In genomic region chr11:57255618-57256017, GRCh38 we compare ENCODE assay signal across 27 cellular contexts. TPM values are rescaled to one million over a fixed set of nuclear protein-coding genes. Genes with fewer than 3 reads are reported as not detected.
DNase-seq lines count a peak whose midpoint lies in the region; ATAC-seq lines count a peak whose summit lies in the region.
"Had no signal": no experiment of that assay in that cellular context is flagged by ENCODE, and none has a peak within 500 bp of the region (broad histone marks: within the 10 kb centered on the region; RNA-seq: fewer than 3 reads in every experiment).

No MANE protein-coding gene starts in this region.

- no peaks in the 10 kb centered on the region for H3K79me2 ChIP-seq in GM23248 (ENCODE audit: insufficient read depth)
- H3K79me2 ChIP-seq in trophoblast cell (ENCODE audit: control insufficient read depth, insufficient read depth, low read length, poor library complexity), result no peaks in the 10 kb centered on the region

- H2BK120ac ChIP-seq in trophoblast cell (ENCODE audit: insufficient read depth, low read length, poor library complexity), result no peak overlapping the region

- H3K27me3 ChIP-seq in GM23248 (replicated peaks; ENCODE audit: insufficient read depth) (no peaks in the 10 kb centered on the region), adipocyte (replicated peaks; ENCODE audit: control insufficient read depth, insufficient read depth, low read length) (no peaks in the 10 kb centered on the region), trophoblast cell (ENCODE audit: insufficient read depth, low read length) (no peaks in the 10 kb centered on the region)
- H3K27me3 ChIP-seq: BE2C, gastrocnemius medialis, upper lobe of left lung had no signal

- H3K36me3 ChIP-seq in GM23248 (ENCODE audit: low read depth) (no peaks in the 10 kb centered on the region), adipocyte (ENCODE audit: control insufficient read depth, insufficient read depth, low read length, severe bottlenecking) (no peaks in the 10 kb centered on the region), trophoblast cell (ENCODE audit: control insufficient read depth in 1 of 2, insufficient read depth in 2 of 2, low read length in 2 of 2) (no peaks in the 10 kb centered on the region)
- H3K36me3 ChIP-seq: BE2C, gastrocnemius medialis, upper lobe of left lung, WERI-Rb-1 had no signal

- H3K9ac ChIP-seq in GM23248, result no peak overlapping the region
- no peak overlapping the region for H3K9ac ChIP-seq in adipocyte (ENCODE audit: low read length)
- no peak overlapping the region for H3K9ac ChIP-seq in trophoblast cell (ENCODE audit: low read length)

- 0% methylated on average over 1 of the region's 1 CpG for WGBS in GM23248 (ENCODE audit: low coverage in 1 of 2, low lambda C conversion rate in 2 of 2, missing lambda C conversion rate in 2 of 2), 2 experiments
- WGBS in trophoblast cell (ENCODE audit: extremely low coverage, insufficient coverage, insufficient read length), result no CpG with 5 or more reads among the region's 1 CpG

- no peak overlapping the region for H4K91ac ChIP-seq in trophoblast cell (ENCODE audit: low read depth, low read length)

- no peak overlapping the region for H3K27ac ChIP-seq in GM23248
- peak overlapping the region; percentile 88 for H3K27ac ChIP-seq in trophoblast cell (ENCODE audit: low read depth, low read length)
- H3K27ac ChIP-seq: gastrocnemius medialis, upper lobe of left lung, WERI-Rb-1 had no signal

- H3K4me2 ChIP-seq in GM23248 (ENCODE audit: unreplicated experiment) (peak overlapping the region; percentile 10), trophoblast cell (ENCODE audit: low read length) (no peak overlapping the region)

- H3K9me2 ChIP-seq in GM23248 (ENCODE audit: insufficient read depth), result no peaks in the 10 kb centered on the region

- H3K23ac ChIP-seq in trophoblast cell (ENCODE audit: low read length), result no peak overlapping the region

- no peak overlapping the region for H3K4ac ChIP-seq in trophoblast cell (ENCODE audit: low read depth, low read length)

- H2BK5ac ChIP-seq in trophoblast cell (ENCODE audit: low read depth, low read length, poor library complexity), result no peak overlapping the region

- in situ Hi-C loops in GM23248 (cut with MboI), result no loop called here

- no peaks in the 10 kb centered on the region for H4K20me1 ChIP-seq in GM23248 (ENCODE audit: insufficient read depth)

- no peak overlapping the region for H3K4me3 ChIP-seq in GM23248
- no peak overlapping the region for H3K4me3 ChIP-seq in adipocyte (ENCODE audit: low read length)
- H3K4me3 ChIP-seq in trophoblast cell (ENCODE audit: low read depth, low read length), result no peak overlapping the region
- H3K4me3 ChIP-seq: gastrocnemius medialis, K562, upper lobe of left lung had no signal

- H2BK12ac ChIP-seq in trophoblast cell (ENCODE audit: low read length), result no peak overlapping the region

- H3F3A ChIP-seq in GM23248 (ENCODE audit: insufficient read depth), result peaks cover 12% of the 10 kb centered on the region; the same call in 1 of the 2 replicates

- no peak overlapping the region for H3K18ac ChIP-seq in trophoblast cell (ENCODE audit: low read length)

- no peak overlapping the region for H4K12ac ChIP-seq in trophoblast cell (ENCODE audit: low read depth, low read length)

- peaks cover 7% of the 10 kb centered on the region for H3K79me1 ChIP-seq in trophoblast cell (ENCODE audit: low read length)

- H3K9me3 ChIP-seq in GM23248 (ENCODE audit: low read depth), result no peaks in the 10 kb centered on the region
- H3K9me3 ChIP-seq in adipocyte (ENCODE audit: control insufficient read depth, low read length), result peaks cover 7% of the 10 kb centered on the region
- H3K9me3 ChIP-seq in trophoblast cell (ENCODE audit: insufficient read depth, low read depth, low read length), result no peaks in the 10 kb centered on the region
- H3K9me3 ChIP-seq: BE2C, gastrocnemius medialis, upper lobe of left lung had no signal

- no peak overlapping the region for H4K8ac ChIP-seq in trophoblast cell (ENCODE audit: low read depth, low read length)

- H3K4me1 ChIP-seq in GM23248 (ENCODE audit: insufficient read depth) (peaks cover 19% of the 10 kb centered on the region), adipocyte (ENCODE audit: control insufficient read depth, insufficient read depth, low read length) (peaks cover 22% of the 10 kb centered on the region), trophoblast cell (ENCODE audit: control insufficient read depth in 1 of 2, insufficient read depth in 2 of 2, low read length in 2 of 2) (peaks cover 0 to 16% of the 10 kb centered on the region in 2 experiments)
- H3K4me1 ChIP-seq: BE2C had no signal

- H2AK5ac ChIP-seq in trophoblast cell (ENCODE audit: low read length), result no peak overlapping the region

- DNase-seq in GM23248 (peak; percentile 73), adipocyte (ENCODE audit: low read depth) (peak; percentile 69), fibroblast of gingiva (ENCODE audit: low read depth) (peak; percentile 22), trophoblast cell (peak; percentile 58 to 84), superior temporal gyrus (ENCODE audit: extremely low spot score) (no peak), NCI-H2081 (lab: John Stamatoyannopoulos, UW) (no peak)
- no peak for DNase-seq in stimulated activated naive CD4-positive, alpha-beta T cell (lab: John Stamatoyannopoulos, UW)
- DNase-seq: activated CD4-positive, alpha-beta T cell treated with anti-CD3 and anti-CD28 coated beads, Interleukin-2, amount 10 ng/mL, durations not matched to agents 24 days and 14 days; activated gamma-delta T cell; activated T-cell treated with anti-CD3 and anti-CD28 coated beads, Interleukin-2, amount 50 U/mL, for 24 hours; BE2C; gastrocnemius medialis; H7; hippocampal formation; naive thymus-derived CD8-positive, alpha-beta T cell; NCI-H2029; NCI-H2227 treated with DMSO at 0.1 percent for 48 hours; NCI-H82; occipital lobe; upper lobe of left lung; WERI-Rb-1 had no signal

- ATAC-seq in GM21360 (IDR thresholded peaks at IDR 0.05; ENCODE audit: unreplicated experiment), result no peak
- ATAC-seq: gastrocnemius medialis; K562; left lobe of liver; naive thymus-derived CD8-positive, alpha-beta T cell had no signal

- H2AFZ ChIP-seq in GM23248 (no peak overlapping the region), trophoblast cell (ENCODE audit: insufficient read depth, low read length, poor library complexity) (no peak overlapping the region)

- no peak overlapping the region for H3K14ac ChIP-seq in trophoblast cell (ENCODE audit: low read length)

RNA-seq across cellular contexts. Expression of gene APLNR, which starts 18.6 kb away (rescaled TPM):
- not detected in 2 replicates for total RNA-seq in GM23248 (2014; rRNA removed; shearing (Covaris generic))
- polyA plus RNA-seq in GM23248 (2016; fragmentation: Nextera tagmentation; extraction: Ambion mirVana), result 0.18 TPM in 1 of 2 replicates, not detected in the other
- polyA plus RNA-seq in trophoblast cell (2013), result 2.1 and 2.5 TPM in 2 replicates
- total RNA-seq: activated CD4-positive, alpha-beta T cell treated with anti-CD3 and anti-CD28 coated beads, Interleukin-2, amount 10 ng/mL, durations not matched to agents 24 days and 14 days; epithelial cell of proximal tubule; HT-29; MCF 10A; naive thymus-derived CD8-positive, alpha-beta T cell had no signal
- polyA plus RNA-seq: naive thymus-derived CD8-positive, alpha-beta T cell had no signal

Comparison
In these comparisons a context has a peak if more than half of its experiments do, and no peak if none do; other contexts are left out.
1. DNase-seq: peak in GM23248 (single experiment), adipocyte (single experiment), fibroblast of gingiva (single experiment) and trophoblast cell (2 of 2); none in stimulated activated naive CD4-positive, alpha-beta T cell (0 of 6), superior temporal gyrus (single experiment) and NCI-H2081 (0 of 2).